In genomic region chr2:88201811-88202169, GRCh38 we compare ENCODE assay signal across 24 cellular contexts. TPM values are rescaled to one million over a fixed set of nuclear protein-coding genes. Genes with fewer than 3 reads are reported as not detected.
DNase-seq lines count a peak whose midpoint lies in the region; ATAC-seq, FAIRE-seq and TF ChIP-seq lines count a peak whose summit lies in the region.
"Had no signal": no experiment of that assay in that cellular context is flagged by ENCODE, and none has a peak within 500 bp of the region (broad histone marks: within the 10 kb centered on the region; RNA-seq: fewer than 3 reads in every experiment).

No MANE protein-coding gene starts in this region.

- peaks cover 16% of the 10 kb centered on the region for H3K4me1 Mint-ChIP-seq in central memory CD8-positive, alpha-beta T cell
- H3K4me1 Mint-ChIP-seq in CD4-positive, alpha-beta T cell (ENCODE audit: low read depth): peaks cover 12% of the 10 kb centered on the region

- H3K27me3 Mint-ChIP-seq in central memory CD8-positive, alpha-beta T cell: peaks cover 47% of the 10 kb centered on the region
- peaks cover 80% of the 10 kb centered on the region for H3K27me3 Mint-ChIP-seq in CD4-positive, alpha-beta T cell

- H3K79me2 ChIP-seq in HepG2 (ENCODE audit: insufficient read depth, low read length): no peaks in the 10 kb centered on the region

- CTCF ChIA-PET in HepG2 (lab: Yijun Ruan, JAX; ENCODE audit: low intra/inter-chr PET ratio, low total read pairs): no interaction called here
- CTCF ChIA-PET in CD4-positive, alpha-beta T cell (lab: Charles Lee): no interaction called here

- H3K9ac ChIP-seq in HepG2 (ENCODE audit: insufficient read depth, low read depth, low read length): no peak overlapping the region
- H3K9ac ChIP-seq: BLaER1 treated with 17β-estradiol and CSF1 and Interleukin-3, amounts not matched to agents 10 nM and 100 nM; KMS-11 had no signal

- H3K27me3 ChIP-seq in HepG2 (ENCODE audit: control insufficient read depth in 1 of 2, insufficient read depth in 2 of 2, low read length in 2 of 2) (no peaks in the 10 kb centered on the region), right lobe of liver (no peaks in the 10 kb centered on the region)
- peaks cover 44% of the 10 kb centered on the region for H3K27me3 ChIP-seq in CD4-positive, alpha-beta T cell (ENCODE audit: control insufficient read depth, insufficient read depth, low read length)
- H3K27me3 ChIP-seq: Peyer's patch had no signal

- TF ChIP-seq EP300 in HepG2 (IDR thresholded peaks at IDR 0.05; ENCODE audit: low read depth in 2 of 2, low read length in 2 of 2) (no peak), HepG2 (CRISPR knock-in tag; IDR thresholded peaks at IDR 0.05; ENCODE audit: borderline replicate concordance) (no peak)

- H3K4me3 ChIP-seq in HepG2 (replicated peaks in 1 of 3; ENCODE audit: insufficient read depth in 1 of 3, low read depth in 2 of 3, low read length in 3 of 3) (no peak overlapping the region), right lobe of liver (no peak overlapping the region)
- H3K4me3 ChIP-seq: BLaER1 treated with 17β-estradiol and CSF1 and Interleukin-3, amounts not matched to agents 10 nM and 100 nM; Peyer's patch had no signal

- no peak for TF ChIP-seq POLR2A in HepG2 (IDR thresholded peaks at IDR 0.05; ENCODE audit: insufficient read depth in 1 of 2, low read depth in 2 of 2, low read length in 2 of 2)
- no peak for TF ChIP-seq POLR2A in right lobe of liver (IDR thresholded peaks at IDR 0.05)

- H3K27ac ChIP-seq in HepG2 (ENCODE audit: extremely low read length, insufficient read depth, low read length) (no peak overlapping the region), right lobe of liver (no peak overlapping the region)
- H3K27ac ChIP-seq in CD4-positive, alpha-beta T cell (ENCODE audit: low read depth, low read length): no peak overlapping the region
- H3K27ac ChIP-seq: 22Rv1; BLaER1 treated with 17β-estradiol and CSF1 and Interleukin-3, amounts not matched to agents 10 nM and 100 nM; HL-60; KMS-11; Peyer's patch had no signal

- H3K4me3 Mint-ChIP-seq in central memory CD8-positive, alpha-beta T cell: no peak overlapping the region
- H3K4me3 Mint-ChIP-seq in CD4-positive, alpha-beta T cell: no peak overlapping the region
- H3K4me3 Mint-ChIP-seq: CD8-positive, alpha-beta T cell had no signal

- no TSS peak for BruUV-seq in HepG2 (replicated peaks; lab: Mats Ljungman, UMichigan)

- H3K36me3 Mint-ChIP-seq in central memory CD8-positive, alpha-beta T cell (ENCODE audit: insufficient read depth): peaks cover 13% of the 10 kb centered on the region
- no peaks in the 10 kb centered on the region for H3K36me3 Mint-ChIP-seq in CD4-positive, alpha-beta T cell (ENCODE audit: low read depth)
- H3K36me3 Mint-ChIP-seq: CD8-positive, alpha-beta T cell had no signal

- peaks cover 70% of the 10 kb centered on the region for H3K4me1 ChIP-seq in HepG2 (ENCODE audit: insufficient read depth, low read length)
- peaks cover 0 to 8% (median 0%) of the 10 kb centered on the region in 4 donors for H3K4me1 ChIP-seq in right lobe of liver
- H3K4me1 ChIP-seq: Peyer's patch had no signal

- H3K9me3 ChIP-seq in HepG2 (ENCODE audit: low read length) (no peaks in the 10 kb centered on the region), right lobe of liver (no peaks in the 10 kb centered on the region)
- H3K9me3 ChIP-seq in CD4-positive, alpha-beta T cell (ENCODE audit: control insufficient read depth, low read length): peaks cover 4% of the 10 kb centered on the region
- H3K9me3 ChIP-seq: Peyer's patch had no signal

- TF ChIP-seq RAD21 in HepG2 (CRISPR knock-in tag; IDR thresholded peaks at IDR 0.05): no peak

- H4K20me1 ChIP-seq in HepG2 (ENCODE audit: insufficient read depth, low read length): no peaks in the 10 kb centered on the region
- H4K20me1 ChIP-seq: BLaER1 treated with 17β-estradiol and CSF1 and Interleukin-3, amounts not matched to agents 10 nM and 100 nM had no signal

- in situ Hi-C loops in HepG2 (cut with HindIII; ENCODE audit: extremely low pct_ligation_motif_present, low pct_unique_long_range_greater_than_20kb): no loop called here

- H3K36me3 ChIP-seq in HepG2 (replicated peaks in 1 of 2; ENCODE audit: control insufficient read depth in 1 of 2, insufficient read depth in 2 of 2, low read length in 2 of 2) (no peaks in the 10 kb centered on the region), right lobe of liver (no peaks in the 10 kb centered on the region)
- H3K36me3 ChIP-seq: BLaER1 treated with 17β-estradiol and CSF1 and Interleukin-3, amounts not matched to agents 10 nM and 100 nM; Peyer's patch had no signal

- no peak for FAIRE-seq in HepG2 (lab: Jason Lieb, UNC)
- no peak for FAIRE-seq in urothelium cell line (lab: Jason Lieb, UNC)

- peak overlapping the region; percentile 92 for H3K27ac Mint-ChIP-seq in central memory CD8-positive, alpha-beta T cell (ENCODE audit: low read depth)
- no peak overlapping the region for H3K27ac Mint-ChIP-seq in CD4-positive, alpha-beta T cell
- H3K27ac Mint-ChIP-seq: CD8-positive, alpha-beta T cell; H9 had no signal

- ATAC-seq in HepG2 (no peak), right lobe of liver (no peak)
- ATAC-seq in central memory CD8-positive, alpha-beta T cell (replicated peaks; ENCODE audit: extremely low read depth, poor library complexity, severe bottlenecking): no peak
- no peak for ATAC-seq in CD4-positive, alpha-beta T cell (ENCODE audit: poor library complexity)
- ATAC-seq: CD8-positive, alpha-beta T cell; SK-N-SH treated with all-trans-retinoic acid at 6 μM for 48 hours had no signal

- DNase-seq in DMS53 (lab: John Stamatoyannopoulos, UW) (peak; percentile 45), DMS53 treated with DMSO at 0.1 percent for 48 hours (lab: John Stamatoyannopoulos, UW; ENCODE audit: unreplicated experiment) (no peak), HepG2 (ENCODE audit: low spot score) (no peak), right lobe of liver (no peak), midbrain (lab: John Stamatoyannopoulos, UW) (no peak), urothelium cell line (ENCODE audit: low spot score) (no peak)
- DNase-seq in central memory CD8-positive, alpha-beta T cell (ENCODE audit: low spot score in 2 of 2): no peak
- DNase-seq in CD4-positive, alpha-beta T cell: no peak
- DNase-seq: Calu3; CD8-positive, alpha-beta T cell; DMS153; GF-D8; H9; MV-4-11; NCI-H1694; NCI-H2081; NCI-H446 treated with DMSO at 0.1 percent for 48 hours; NCI-H526 treated with DMSO at 0.1 percent for 48 hours; Peyer's patch had no signal

- 96% methylated on average over 7 of the region's 7 CpGs for WGBS in HepG2 (ENCODE audit: low lambda C conversion rate)
- 52% methylated on average over 6 of the region's 7 CpGs for WGBS in right lobe of liver (ENCODE audit: insufficient coverage, low coverage, low lambda C conversion rate, missing lambda C conversion rate)

- no peak overlapping the region for H3K4me2 ChIP-seq in HepG2 (ENCODE audit: low read depth, low read length)
- H3K4me2 ChIP-seq: BLaER1 treated with 17β-estradiol and CSF1 and Interleukin-3, amounts not matched to agents 10 nM and 100 nM; KMS-11 had no signal

- POLR2A ChIA-PET in HepG2 (lab: Yijun Ruan, JAX): interaction anchor here (3.8 kb wide), 1 partner anchor 9 kb away, joined by 66 read pairs; no protein-coding TSS in a partner anchor
- POLR2A ChIA-PET in CD4-positive, alpha-beta T cell (lab: Charles Lee): no interaction called here

- no peak overlapping the region for H2AFZ ChIP-seq in HepG2 (ENCODE audit: low read length)

- TF ChIP-seq CTCF in HepG2 (CRISPR knock-in tag; IDR thresholded peaks at IDR 0.05): no peak
- no peak for TF ChIP-seq CTCF in right lobe of liver (IDR thresholded peaks at IDR 0.05)
- TF ChIP-seq CTCF in CD4-positive, alpha-beta T cell (IDR thresholded peaks at IDR 0.05): no peak

- intact Hi-C loops in HepG2 (cut with micrococcal nuclease; ENCODE audit: unreplicated experiment): no loop called here
- intact Hi-C loops in right lobe of liver (cut with DNase I): no loop called here
- intact Hi-C loops in CD4-positive, alpha-beta T cell (cut with DNase I, micrococcal nuclease): no loop called here

- H3K9me3 Mint-ChIP-seq in central memory CD8-positive, alpha-beta T cell: no peaks in the 10 kb centered on the region
- H3K9me3 Mint-ChIP-seq in CD4-positive, alpha-beta T cell: no peaks in the 10 kb centered on the region

TF ChIP-seq in HepG2, 621 proteins besides CTCF, POLR2A, EP300 and RAD21 (continues in another document):
- no peak for TF ChIP-seq GPBP1L1 (CRISPR knock-in tag; IDR thresholded peaks at IDR 0.05)

RNA-seq across cellular contexts. Expression of gene THNSL2, which starts 31.6 kb away (rescaled TPM):
- total RNA-seq in HepG2 (2016; rRNA removed; fragmentation: Illumina TruSeq; extraction: Trizol): not detected in 2 replicates
- total RNA-seq in HepG2 (2016; cell fraction: cytosol; rRNA removed; fragmentation: Illumina TruSeq; extraction: Trizol; ENCODE audit: low read depth): not detected in 2 replicates
- not detected in 2 replicates for total RNA-seq in HepG2 (2016; cell fraction: insoluble cytoplasmic fraction; rRNA removed; fragmentation: Illumina TruSeq; extraction: Trizol)
- not detected in 2 replicates for total RNA-seq in HepG2 (2016; cell fraction: membrane; rRNA removed; fragmentation: Illumina TruSeq; extraction: Trizol)
- total RNA-seq in HepG2 (2016; cell fraction: nucleus; rRNA removed; fragmentation: Illumina TruSeq; extraction: Trizol): not detected in 2 replicates
- polyA plus RNA-seq in HepG2 (2011; rRNA removed): not detected in 2 replicates
- polyA plus RNA-seq in HepG2 (2011; cell fraction: cytosol; rRNA removed): not detected in 2 replicates
- polyA plus RNA-seq in HepG2 (2011; cell fraction: nucleus; rRNA removed): not detected in 2 replicates
- polyA plus RNA-seq in HepG2 (2012): not detected in 2 replicates
- not detected in 2 replicates for polyA plus RNA-seq in HepG2 (2016; cell fraction: cytosol; fragmentation: Illumina TruSeq; extraction: Trizol; ENCODE audit: low read depth)
- not detected in 2 replicates for polyA plus RNA-seq in HepG2 (2016; cell fraction: insoluble cytoplasmic fraction; fragmentation: Illumina TruSeq; extraction: Trizol; ENCODE audit: low read depth)
- polyA plus RNA-seq in HepG2 (2016; cell fraction: membrane; fragmentation: Illumina TruSeq; extraction: Trizol; ENCODE audit: low read depth): not detected in 2 replicates
- not detected in 2 replicates for polyA plus RNA-seq in HepG2 (2016; cell fraction: nucleus; fragmentation: Illumina TruSeq; extraction: Trizol; ENCODE audit: insufficient read depth, low read depth)
- polyA minus RNA-seq in HepG2 (2011; rRNA and poly(A)+ RNA removed; ENCODE audit: low replicate concordance): not detected in 2 replicates
- polyA minus RNA-seq in HepG2 (2011; cell fraction: cytosol; rRNA and poly(A)+ RNA removed): not detected in 2 replicates
- not detected in 2 replicates for polyA minus RNA-seq in HepG2 (2011; cell fraction: nucleus; rRNA and poly(A)+ RNA removed)
- 10 to 100 TPM; 21.2 to 69.9 (median 29.7) TPM for total RNA-seq in right lobe of liver
- under 1 TPM; 0.39 to 0.85 TPM for total RNA-seq in CD4-positive, alpha-beta T cell

Comparison
In these comparisons a context has a peak if more than half of its experiments do, and no peak if none do; other contexts are left out.
1. RNA of gene THNSL2, which starts 31.6 kb away (total RNA-seq): 21.2 to 69.9 TPM in right lobe of liver; 0.39 to 0.85 TPM in CD4-positive, alpha-beta T cell and not detected in HepG2; every median in the first group is over 10 times any median in the second.